In the genomic region with DNA sequence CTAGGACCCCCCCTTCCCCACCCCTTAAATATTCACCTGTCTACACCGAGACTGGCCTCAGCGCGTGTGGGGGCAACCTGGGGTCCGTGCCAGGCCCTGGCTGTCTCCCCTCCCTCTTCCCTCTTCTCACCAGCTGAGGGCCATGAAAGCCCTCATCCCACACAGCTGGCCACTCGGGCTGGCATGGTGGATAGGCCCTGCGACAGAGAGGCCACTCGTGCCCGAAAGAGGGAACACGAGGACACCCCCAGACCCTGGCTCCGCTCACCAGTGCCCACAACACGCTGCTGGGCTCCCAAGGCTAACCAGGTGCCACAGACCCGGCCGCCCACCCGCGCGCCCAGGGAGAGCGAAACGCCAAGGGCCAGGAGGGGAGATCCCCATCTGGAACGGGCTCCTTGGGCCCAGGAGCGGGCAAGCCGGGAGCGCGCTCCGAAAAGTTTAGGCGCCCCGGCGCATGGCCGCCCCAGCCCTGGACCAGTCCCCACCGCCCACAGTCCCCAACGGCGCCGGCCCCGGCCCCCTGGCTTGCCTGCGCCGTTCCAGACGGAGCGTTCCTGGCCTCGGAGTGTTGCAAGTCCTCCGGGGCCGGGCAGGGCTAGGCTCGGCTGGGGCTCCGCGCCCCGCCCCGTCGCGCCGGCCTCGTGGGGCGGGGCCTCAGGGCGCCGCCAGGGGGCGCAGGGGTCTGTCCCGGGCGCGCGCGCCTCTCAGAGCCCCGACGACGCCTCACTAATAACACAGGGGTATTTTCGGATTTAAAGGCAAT, we compare ENCODE assay signal across 8 cellular contexts. TPM values are rescaled to one million over a fixed set of nuclear protein-coding genes. Genes with fewer than 3 reads are reported as not detected.
DNase-seq lines count a peak whose midpoint lies in the region; ATAC-seq, FAIRE-seq and TF ChIP-seq lines count a peak whose summit lies in the region.

A gene with protein sequence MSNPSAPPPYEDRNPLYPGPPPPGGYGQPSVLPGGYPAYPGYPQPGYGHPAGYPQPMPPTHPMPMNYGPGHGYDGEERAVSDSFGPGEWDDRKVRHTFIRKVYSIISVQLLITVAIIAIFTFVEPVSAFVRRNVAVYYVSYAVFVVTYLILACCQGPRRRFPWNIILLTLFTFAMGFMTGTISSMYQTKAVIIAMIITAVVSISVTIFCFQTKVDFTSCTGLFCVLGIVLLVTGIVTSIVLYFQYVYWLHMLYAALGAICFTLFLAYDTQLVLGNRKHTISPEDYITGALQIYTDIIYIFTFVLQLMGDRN (minus strand): TSS at position 570 of the 766 bp plus-strand sequence. CDS start 10,362 bp downstream, outside the sequence.

- H4K20me1 ChIP-seq in HepG2 (ENCODE audit: insufficient read depth, low read length) = peaks cover 15% of the 10 kb centered on the region; the same call in 1 of the 2 replicates

- in situ Hi-C loops in HepG2 (cut with HindIII; ENCODE audit: extremely low pct_ligation_motif_present, low pct_unique_long_range_greater_than_20kb) = loop anchor here (5.0 kb wide), 1 partner anchor 105 kb away; the partner anchor contains the start of gene CTDSP1

- TF ChIP-seq EP300 in HepG2 (IDR thresholded peaks at IDR 0.05; ENCODE audit: low read depth in 2 of 2, low read length in 2 of 2) (peak; percentile 38 to 73; a peak in 3 of 4 replicates), HepG2 (CRISPR knock-in tag; IDR thresholded peaks at IDR 0.05; ENCODE audit: borderline replicate concordance) (no peak)

- intact Hi-C loops in HepG2 (cut with micrococcal nuclease; ENCODE audit: unreplicated experiment) = loop anchor here (2.0 to 10.0 kb wide), 5 partner anchors 31 to 273 kb away; partner anchors contain the start of genes CATIP, CNOT9 and USP37

- peak within 1 kb of the TSS; percentile 88 for H3K27ac ChIP-seq in HepG2 (ENCODE audit: extremely low read length, insufficient read depth, low read length)

- peak; percentile 77 to 88 for TF ChIP-seq POLR2A in HepG2 (IDR thresholded peaks at IDR 0.05; ENCODE audit: insufficient read depth in 1 of 2, low read depth in 2 of 2, low read length in 2 of 2)

- H3K27me3 ChIP-seq in GM06990 (replicated peaks; ENCODE audit: control insufficient read depth, insufficient read depth, low read length) = no peaks in the 10 kb centered on the region
- H3K27me3 ChIP-seq in HepG2 (ENCODE audit: control insufficient read depth in 1 of 2, insufficient read depth in 2 of 2, low read length in 2 of 2) = no peaks in the 10 kb centered on the region; a peak in 1 of 5 replicates

- peak within 1 kb of the TSS; percentile 93 for H3K4me2 ChIP-seq in HepG2 (ENCODE audit: low read depth, low read length)

- H3K9ac ChIP-seq in HepG2 (ENCODE audit: insufficient read depth, low read depth, low read length) = peak within 1 kb of the TSS; percentile 95

- H3K4me3 ChIP-seq in GM06990 (replicated peaks; ENCODE audit: low read depth, low read length) = peak within 1 kb of the TSS; percentile 66
- peak within 1 kb of the TSS; percentile 83 to 99 (median 95) for H3K4me3 ChIP-seq in HepG2 (replicated peaks in 1 of 3; ENCODE audit: insufficient read depth in 1 of 3, low read depth in 2 of 3, low read length in 3 of 3)

- peaks cover 88% of the 10 kb centered on the region for H3K4me1 ChIP-seq in HepG2 (ENCODE audit: insufficient read depth, low read length)

- DNase-seq in GM06990 (ENCODE audit: extremely low read depth, insufficient read length) (peak; percentile 82), H4 (ENCODE audit: low spot score) (peak; percentile 39), LoVo (ENCODE audit: low spot score) (peak; percentile 86), dedifferentiated amniotic fluid mesenchymal stem cell (ENCODE audit: extremely low spot score) (peak; percentile 59), HepG2 (ENCODE audit: low spot score) (peak; percentile 72), NCI-H446 (lab: John Stamatoyannopoulos, UW) (no peak)
- DNase-seq in activated CD4-positive, alpha-beta T cell treated with anti-CD3 and anti-CD28 coated beads for 4 hours = peak; percentile 76
- peak; percentile 80 for DNase-seq in stimulated activated CD4-positive, alpha-beta T cell treated with anti-CD3 and anti-CD28 coated beads, Interleukin-4, amount 100 ng/mL, for 1 hour

- H3K79me2 ChIP-seq in HepG2 (ENCODE audit: insufficient read depth, low read length) = peaks cover 47% of the 10 kb centered on the region

- FAIRE-seq in HepG2 (lab: Jason Lieb, UNC) = no peak

- H3K36me3 ChIP-seq in GM06990 (ENCODE audit: control insufficient read depth, insufficient read depth, low read length) (no peaks in the 10 kb centered on the region; the same call in 1 of the 2 replicates), HepG2 (replicated peaks in 1 of 2; ENCODE audit: control insufficient read depth in 1 of 2, insufficient read depth in 2 of 2, low read length in 2 of 2) (no peaks in the 10 kb centered on the region)

- H2AFZ ChIP-seq in HepG2 (ENCODE audit: low read length) = no peak within 1 kb of the TSS

- H3K9me3 ChIP-seq in HepG2 (ENCODE audit: low read length) = no peaks in the 10 kb centered on the region

- ATAC-seq in HepG2 = peak; percentile 84

- CTCF ChIA-PET in HepG2 (lab: Yijun Ruan, JAX; ENCODE audit: low intra/inter-chr PET ratio, low total read pairs) = interaction anchor here (0.6 to 2.2 kb wide), 7 partner anchors 9 to 104 kb away, joined by 3 to 13 read pairs (median 6); partner anchors contain the start of gene CATIP

- TF ChIP-seq CTCF in GM06990 (IDR thresholded peaks at IDR 0.05; ENCODE audit: insufficient read depth, low read length, poor library complexity, severe bottlenecking) (peak; percentile 52), HepG2 (CRISPR knock-in tag; IDR thresholded peaks at IDR 0.05) (peak; percentile 72)

- POLR2A ChIA-PET in HepG2 (lab: Yijun Ruan, JAX) = interaction anchor here (0.5 to 8.5 kb wide), 19 partner anchors 9 to 367 kb away, joined by 3 to 110 read pairs (median 7); partner anchors contain the start of genes AAMP, BCS1L, CATIP and CTDSP1

- peak; percentile 96 for TF ChIP-seq RAD21 in HepG2 (CRISPR knock-in tag; IDR thresholded peaks at IDR 0.05)

- WGBS in HepG2 (ENCODE audit: low lambda C conversion rate) = under 1% methylated on average over 36 of the region's 62 CpGs

- BruUV-seq in HepG2 (replicated peaks; lab: Mats Ljungman, UMichigan) = TSS peak; percentile 48

TF ChIP-seq in HepG2, 621 proteins besides CTCF, POLR2A, EP300 and RAD21 (continues in another document):
- no peak for TF ChIP-seq ATF6 (CRISPR knock-in tag; conservative IDR thresholded peaks at IDR 0.05)

RNA-seq across cellular contexts. Expression of the gene that starts here (rescaled TPM):
- 57.1 and 70.5 TPM in 2 replicates for total RNA-seq in H4 (2014; rRNA removed; shearing (Covaris generic))
- total RNA-seq in HepG2 (2016; rRNA removed; fragmentation: Illumina TruSeq; extraction: Trizol) = 69.7 and 139 TPM in 2 replicates
- 37.2 and 38.6 TPM in 2 replicates for total RNA-seq in HepG2 (2016; cell fraction: cytosol; rRNA removed; fragmentation: Illumina TruSeq; extraction: Trizol; ENCODE audit: low read depth)
- total RNA-seq in HepG2 (2016; cell fraction: insoluble cytoplasmic fraction; rRNA removed; fragmentation: Illumina TruSeq; extraction: Trizol) = 57.8 and 142 TPM in 2 replicates
- total RNA-seq in HepG2 (2016; cell fraction: membrane; rRNA removed; fragmentation: Illumina TruSeq; extraction: Trizol) = 88.3 and 90.4 TPM in 2 replicates
- total RNA-seq in HepG2 (2016; cell fraction: nucleus; rRNA removed; fragmentation: Illumina TruSeq; extraction: Trizol) = 108 and 128 TPM in 2 replicates
- 127 and 181 TPM in 2 replicates for polyA plus RNA-seq in HepG2 (2011; rRNA removed)
- 146 and 187 TPM in 2 replicates for polyA plus RNA-seq in HepG2 (2011; cell fraction: cytosol; rRNA removed)
- polyA plus RNA-seq in HepG2 (2011; cell fraction: nucleus; rRNA removed) = 207 and 243 TPM in 2 replicates
- polyA plus RNA-seq in HepG2 (2012) = 254 and 390 TPM in 2 replicates
- polyA plus RNA-seq in HepG2 (2016; cell fraction: cytosol; fragmentation: Illumina TruSeq; extraction: Trizol; ENCODE audit: low read depth) = 33.9 and 35.7 TPM in 2 replicates
- 56.2 and 61.3 TPM in 2 replicates for polyA plus RNA-seq in HepG2 (2016; cell fraction: insoluble cytoplasmic fraction; fragmentation: Illumina TruSeq; extraction: Trizol; ENCODE audit: low read depth)
- 62.1 and 66.4 TPM in 2 replicates for polyA plus RNA-seq in HepG2 (2016; cell fraction: membrane; fragmentation: Illumina TruSeq; extraction: Trizol; ENCODE audit: low read depth)
- 152 and 156 TPM in 2 replicates for polyA plus RNA-seq in HepG2 (2016; cell fraction: nucleus; fragmentation: Illumina TruSeq; extraction: Trizol; ENCODE audit: insufficient read depth, low read depth)
- polyA minus RNA-seq in HepG2 (2011; rRNA and poly(A)+ RNA removed; ENCODE audit: low replicate concordance) = 19.4 and 315 TPM in 2 replicates
- polyA minus RNA-seq in HepG2 (2011; cell fraction: cytosol; rRNA and poly(A)+ RNA removed) = 88.2 and 133 TPM in 2 replicates
- polyA minus RNA-seq in HepG2 (2011; cell fraction: nucleus; rRNA and poly(A)+ RNA removed) = 37.2 and 64.6 TPM in 2 replicates

Comparison
In these comparisons a context has a peak if more than half of its experiments do, and no peak if none do; other contexts are left out.
1. DNase-seq: peak in GM06990 (single experiment), H4 (single experiment), LoVo (single experiment), activated CD4-positive, alpha-beta T cell treated with anti-CD3 and anti-CD28 coated beads for 4 hours (2 of 2), dedifferentiated amniotic fluid mesenchymal stem cell (single experiment), HepG2 (single experiment) and stimulated activated CD4-positive, alpha-beta T cell treated with anti-CD3 and anti-CD28 coated beads, Interleukin-4, amount 100 ng/mL, for 1 hour (single experiment); none in NCI-H446 (0 of 2).